In the genomic region with DNA sequence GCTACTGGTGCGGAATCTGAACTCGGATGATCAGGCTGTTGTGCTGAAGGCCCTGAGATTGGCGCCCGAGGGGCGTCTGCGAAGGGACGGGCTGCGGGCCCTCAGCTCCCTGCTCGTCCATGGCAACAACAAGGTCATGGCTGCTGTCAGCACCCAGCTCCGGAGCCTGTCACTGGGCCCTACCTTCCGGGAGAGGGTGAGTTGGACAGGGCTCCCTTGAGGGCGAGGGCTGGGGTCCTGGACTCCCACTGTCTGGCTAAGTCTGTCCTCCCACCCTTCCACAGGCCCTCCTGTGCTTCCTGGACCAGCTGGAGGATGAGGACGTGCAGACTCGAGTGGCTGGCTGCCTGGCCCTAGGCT, we compare ENCODE assay signal across 16 cellular contexts.
"Had no signal": no experiment of that assay in that cellular context is flagged by ENCODE, and none has a peak within 500 bp of the region (broad histone marks: within the 10 kb centered on the region; RNA-seq: fewer than 3 reads in every experiment).

No MANE protein-coding gene starts in this region.

- H3K27ac ChIP-seq: brain microvascular endothelial cell had no signal

- H3K9me3 ChIP-seq: psoas muscle, tibial nerve, vagina had no signal

- H3K27me3 ChIP-seq: brain microvascular endothelial cell, tibial nerve, vagina had no signal

- ATAC-seq: activated CD8-positive, alpha-beta T cell treated with anti-CD3 and anti-CD28 coated beads, Interleukin-2, amount 10 ng/mL, durations not matched to agents 7 days and 5 days; psoas muscle; sciatic nerve had no signal

- DNase-seq: activated CD4-positive, alpha-beta T cell treated with anti-CD3 and anti-CD28 coated beads, Interleukin-2, amount 10 ng/mL, durations not matched to agents 24 days and 14 days; activated CD4-positive, CD25-positive, alpha-beta regulatory T cell; activated CD8-positive, alpha-beta memory T cell treated with anti-CD3 and anti-CD28 coated beads, Interleukin-2, amount 50 U/mL, for 4 hours; activated CD8-positive, alpha-beta T cell treated with anti-CD3 and anti-CD28 coated beads, Interleukin-2, amount 10 ng/mL, durations not matched to agents 7 days and 5 days; activated gamma-delta T cell treated with Interleukin-2 at 50 U/mL for 16 hours; activated naive CD8-positive, alpha-beta T cell treated with anti-CD3 and anti-CD28 coated beads, Interleukin-2, amount 10 ng/mL, durations not matched to agents 7 days and 5 days; brain microvascular endothelial cell; effector memory CD4-positive, alpha-beta T cell; foreskin fibroblast; kidney glomerular epithelial cell; stimulated activated CD4-positive, alpha-beta T cell treated with anti-CD3 and anti-CD28 coated beads, Interleukin-1b, Interleukin-23, amount 100 ng/mL, for 48 hours; substantia nigra had no signal

- H3K4me3 ChIP-seq: psoas muscle, tibial nerve, vagina had no signal
